Comparison of ENCODE assay signal across 8 cellular contexts in genomic region chr22:22774762-22775161, GRCh38.
DNase-seq lines count a peak whose midpoint lies in the region; ATAC-seq, FAIRE-seq and TF ChIP-seq lines count a peak whose summit lies in the region.
"Not testable (repeated sequence)": the region's sequence is repeated elsewhere in the genome, so short reads cannot be mapped to it uniquely, and the experiment has no call there.

No MANE protein-coding gene starts in this region.

- H3K9me2 ChIP-seq in OCI-LY7 (ENCODE audit: insufficient read depth, low read length), result not testable (repeated sequence)

- not testable (repeated sequence) for H3K27me3 ChIP-seq in BLaER1 treated with 17β-estradiol and CSF1 and Interleukin-3, amounts not matched to agents 10 nM and 100 nM; CD8-positive, alpha-beta T cell (ENCODE audit: insufficient read depth, low read length)
- peaks cover 5 to 31% of the 10 kb centered on the region in 2 experiments; a peak in 4 of 5 replicates for H3K27me3 ChIP-seq in K562 (ENCODE audit: control insufficient read depth in 2 of 2, insufficient read depth in 2 of 2, low read length in 2 of 2)

- H3K4me2 ChIP-seq in BLaER1 treated with 17β-estradiol and CSF1 and Interleukin-3, amounts not matched to agents 10 nM and 100 nM, result peak overlapping the region; percentile 32 to 84 (median 75)
- peak overlapping the region; percentile 49 for H3K4me2 ChIP-seq in OCI-LY7 (ENCODE audit: low read length)
- not testable (repeated sequence) for H3K4me2 ChIP-seq in K562 (ENCODE audit: insufficient read depth, low read length)

- not testable (repeated sequence) for TF ChIP-seq CTCF in CD8-positive, alpha-beta T cell (IDR thresholded peaks at IDR 0.05); OCI-LY7 (conservative IDR thresholded peaks at IDR 0.05; ENCODE audit: low read length); K562 (IDR thresholded peaks at IDR 0.05 in 2 of 3, conservative IDR thresholded peaks at IDR 0.05 in 1 of 3; ENCODE audit: insufficient read depth in 2 of 3, low read depth in 1 of 3, low read length in 3 of 3); coronary artery (IDR thresholded peaks at IDR 0.05)

- peak; percentile 82 for FAIRE-seq in GM19239 (lab: Jason Lieb, UNC)
- not testable (repeated sequence) for FAIRE-seq in K562 (lab: Jason Lieb, UNC)

- not testable (repeated sequence) for H3K4me3 ChIP-seq in BLaER1 treated with 17β-estradiol and CSF1 and Interleukin-3, amounts not matched to agents 10 nM and 100 nM; CD8-positive, alpha-beta T cell (ENCODE audit: low read depth, low read length); OCI-LY7 (ENCODE audit: low read depth, low read length, poor library complexity, severe bottlenecking); K562; coronary artery

- not testable (repeated sequence) for H3K36me3 Mint-ChIP-seq in CD8-positive, alpha-beta T cell; stimulated activated effector memory CD8-positive, alpha-beta T cell treated with anti-CD3 and anti-CD28 coated beads, Interleukin-12 subunit alpha, Interleukin-12 subunit beta, amount 100 ng/mL, for 72 hours

- ATAC-seq in CD8-positive, alpha-beta T cell; K562; stimulated activated effector memory CD8-positive, alpha-beta T cell treated with anti-CD3 and anti-CD28 coated beads, Interleukin-12 subunit alpha, Interleukin-12 subunit beta, amount 100 ng/mL, for 72 hours: not testable (repeated sequence)

- not testable (repeated sequence) for H3K9me3 ChIP-seq in BLaER1 treated with 17β-estradiol and CSF1 and Interleukin-3, amounts not matched to agents 10 nM and 100 nM (replicated peaks in 1 of 11); CD8-positive, alpha-beta T cell (ENCODE audit: low read length); OCI-LY7 (ENCODE audit: low read length); K562 (replicated peaks; ENCODE audit: control insufficient read depth, insufficient read depth, low read depth, low read length)

- not testable (repeated sequence) for H3K9me3 Mint-ChIP-seq in CD8-positive, alpha-beta T cell; stimulated activated effector memory CD8-positive, alpha-beta T cell treated with anti-CD3 and anti-CD28 coated beads, Interleukin-12 subunit alpha, Interleukin-12 subunit beta, amount 100 ng/mL, for 72 hours

- H2AFZ ChIP-seq in OCI-LY7 (ENCODE audit: low read length); K562 (ENCODE audit: low read depth, low read length): not testable (repeated sequence)

- not testable (repeated sequence) for H3K36me3 ChIP-seq in BLaER1 treated with 17β-estradiol and CSF1 and Interleukin-3, amounts not matched to agents 10 nM and 100 nM; CD8-positive, alpha-beta T cell (ENCODE audit: insufficient read depth, low read length); OCI-LY7 (ENCODE audit: insufficient read depth, low read length); K562 (ENCODE audit: control insufficient read depth, insufficient read depth, low read length)

- H3K9ac ChIP-seq in BLaER1 treated with 17β-estradiol and CSF1 and Interleukin-3, amounts not matched to agents 10 nM and 100 nM; K562 (ENCODE audit: insufficient read depth in 1 of 2, low read depth in 2 of 2, low read length in 2 of 2): not testable (repeated sequence)

- not testable (repeated sequence) for DNase-seq in CD8-positive, alpha-beta T cell; GM19239 (ENCODE audit: insufficient read length, low spot score); OCI-LY7 (ENCODE audit: low spot score); K562 (ENCODE audit: extremely low read depth in 1 of 4, low spot score in 3 of 4); stimulated activated effector memory CD8-positive, alpha-beta T cell treated with anti-CD3 and anti-CD28 coated beads, Interleukin-12 subunit alpha, Interleukin-12 subunit beta, amount 100 ng/mL, for 72 hours (ENCODE audit: low spot score in 2 of 2)
- peak; percentile 17 for DNase-seq in coronary artery (ENCODE audit: low spot score)
- DNase-seq in islet precursor cell, result peak; percentile 14

- H3K27ac Mint-ChIP-seq in CD8-positive, alpha-beta T cell, result peak overlapping the region; percentile 83
- peak overlapping the region; percentile 20 for H3K27ac Mint-ChIP-seq in stimulated activated effector memory CD8-positive, alpha-beta T cell treated with anti-CD3 and anti-CD28 coated beads, Interleukin-12 subunit alpha, Interleukin-12 subunit beta, amount 100 ng/mL, for 72 hours

- POLR2A ChIA-PET in CD8-positive, alpha-beta T cell (lab: Charles Lee), result interaction anchor here (1.3 kb wide), 1 partner anchor 16 kb away, joined by 4 read pairs; no protein-coding TSS in a partner anchor
- POLR2A ChIA-PET in OCI-LY7 (lab: Charles Lee), result not testable (repeated sequence)
- POLR2A ChIA-PET in K562 (lab: Yijun Ruan, JAX), result interaction anchor here (0.5 to 2.5 kb wide), 9 partner anchors 11 to 347 kb away, joined by 3 to 12 read pairs (median 4); no protein-coding TSS in a partner anchor

- 0% methylated on average over 3 of the region's 3 CpGs for WGBS in K562 (ENCODE audit: insufficient coverage, low coverage, missing lambda C conversion rate)

- not testable (repeated sequence) for H4K20me1 ChIP-seq in BLaER1 treated with 17β-estradiol and CSF1 and Interleukin-3, amounts not matched to agents 10 nM and 100 nM; OCI-LY7 (ENCODE audit: insufficient read depth, low read length)
- peaks cover 33% of the 10 kb centered on the region for H4K20me1 ChIP-seq in K562 (replicated peaks; ENCODE audit: control insufficient read depth, insufficient read depth, low read length)

- H3K4me1 Mint-ChIP-seq in CD8-positive, alpha-beta T cell (ENCODE audit: low read depth), result peaks cover 32% of the 10 kb centered on the region
- H3K4me1 Mint-ChIP-seq in stimulated activated effector memory CD8-positive, alpha-beta T cell treated with anti-CD3 and anti-CD28 coated beads, Interleukin-12 subunit alpha, Interleukin-12 subunit beta, amount 100 ng/mL, for 72 hours, result peaks cover 54% of the 10 kb centered on the region

- TF ChIP-seq POLR2A in K562 (conservative IDR thresholded peaks at IDR 0.05), result not testable (repeated sequence)

- peaks cover 14 to 59% (median 53%) of the 10 kb centered on the region in 10 experiments for H3K4me1 ChIP-seq in BLaER1 treated with 17β-estradiol and CSF1 and Interleukin-3, amounts not matched to agents 10 nM and 100 nM
- H3K4me1 ChIP-seq in CD8-positive, alpha-beta T cell (ENCODE audit: insufficient read depth, low read length); K562 (replicated peaks in 1 of 2; ENCODE audit: control insufficient read depth in 2 of 2, insufficient read depth in 2 of 2, low read length in 2 of 2): not testable (repeated sequence)
- peaks cover 21% of the 10 kb centered on the region for H3K4me1 ChIP-seq in OCI-LY7 (ENCODE audit: insufficient read depth, low read length, poor library complexity, severe bottlenecking)

- not testable (repeated sequence) for H3K9me1 ChIP-seq in K562 (ENCODE audit: control insufficient read depth, insufficient read depth, low read length)

- in situ Hi-C loops in K562 (cut with MboI), result not testable (repeated sequence)

- H3K27ac ChIP-seq in BLaER1 treated with 17β-estradiol and CSF1 and Interleukin-3, amounts not matched to agents 10 nM and 100 nM, result peak overlapping the region in 2 of 11 experiments; percentile 16 to 34; a peak in 1 of 22 replicates
- not testable (repeated sequence) for H3K27ac ChIP-seq in CD8-positive, alpha-beta T cell (ENCODE audit: low read depth, low read length); OCI-LY7 (ENCODE audit: low read depth, low read length, poor library complexity, severe bottlenecking); K562 (ENCODE audit: extremely low read depth, low read depth, low read length); coronary artery

- not testable (repeated sequence) for TF ChIP-seq RAD21 in K562 (CRISPR knock-in tag; conservative IDR thresholded peaks at IDR 0.05 in 1 of 2, IDR thresholded peaks at IDR 0.05 in 1 of 2)

- H3K4me3 Mint-ChIP-seq in CD8-positive, alpha-beta T cell; stimulated activated effector memory CD8-positive, alpha-beta T cell treated with anti-CD3 and anti-CD28 coated beads, Interleukin-12 subunit alpha, Interleukin-12 subunit beta, amount 100 ng/mL, for 72 hours: not testable (repeated sequence)

- not testable (repeated sequence) for H3K79me2 ChIP-seq in OCI-LY7 (ENCODE audit: insufficient read depth, low read depth, low read length); K562 (ENCODE audit: control insufficient read depth, insufficient read depth, low read length)

- intact Hi-C loops in CD8-positive, alpha-beta T cell (cut with DNase I, micrococcal nuclease), result not testable (repeated sequence)
- intact Hi-C loops in OCI-LY7 (cut with micrococcal nuclease; ENCODE audit: unreplicated experiment) (loop anchor here (5.0 to 10.0 kb wide), 3 partner anchors 108 to 310 kb away; no protein-coding TSS in a partner anchor), K562 (cut with micrococcal nuclease) (loop anchor here (5.0 kb wide), 1 partner anchor 52 kb away; no protein-coding TSS in a partner anchor)

- H3K27me3 Mint-ChIP-seq in CD8-positive, alpha-beta T cell (ENCODE audit: low read depth), result not testable (repeated sequence)

- not testable (repeated sequence) for TF ChIP-seq EP300 in K562 (IDR thresholded peaks at IDR 0.05; ENCODE audit: low read length)

- CTCF ChIA-PET in CD8-positive, alpha-beta T cell (lab: Charles Lee), result interaction anchor here (1.0 to 10.5 kb wide), 5 partner anchors 9 to 109 kb away, joined by 3 to 167 read pairs (median 5); no protein-coding TSS in a partner anchor
- CTCF ChIA-PET in OCI-LY7 (lab: Charles Lee; ENCODE audit: unreplicated experiment); K562 (lab: Yijun Ruan, JAX; ENCODE audit: low intra/inter-chr PET ratio): not testable (repeated sequence)

- BruUV-seq in OCI-LY7 (replicated peaks; lab: Mats Ljungman, UMichigan); K562 (replicated peaks; lab: Mats Ljungman, UMichigan): not testable (repeated sequence)

TF ChIP-seq in K562, 482 proteins besides CTCF, POLR2A, EP300 and RAD21 (continues in another document):
- peak; percentile 86; the same call in 1 of the 2 replicates for TF ChIP-seq IRF2 (CRISPR knock-in tag; IDR thresholded peaks at IDR 0.05)
